8 cellular contexts compared by ENCODE assay signal in genomic region chr19:4732680-4733114, GRCh38. TPM values are rescaled to one million over a fixed set of nuclear protein-coding genes. Genes with fewer than 3 reads are reported as not detected.
DNase-seq lines count a peak whose midpoint lies in the region; ATAC-seq and TF ChIP-seq lines count a peak whose summit lies in the region.

No MANE protein-coding gene starts in this region.

- intact Hi-C loops in ovary (cut with DNase I), result loop anchor here (5.0 kb wide), 2 partner anchors 55 to 60 kb away; partner anchors contain the start of gene FEM1A (in 2 of the 4)

- H3K36me3 ChIP-seq in Peyer's patch, result no peaks in the 10 kb centered on the region
- H3K36me3 ChIP-seq in gastroesophageal sphincter, result no peaks in the 10 kb centered on the region
- H3K36me3 ChIP-seq in ovary, result no peaks in the 10 kb centered on the region

- no peaks in the 10 kb centered on the region for H3K9me3 ChIP-seq in Peyer's patch
- H3K9me3 ChIP-seq in gastroesophageal sphincter, result no peaks in the 10 kb centered on the region
- no peaks in the 10 kb centered on the region for H3K9me3 ChIP-seq in ovary

- TF ChIP-seq CTCF in Peyer's patch (IDR thresholded peaks at IDR 0.05) (peak in 5 of 6 experiments; percentile 46 to 72 (median 66)), gastroesophageal sphincter (IDR thresholded peaks at IDR 0.05) (peak in 3 of 4 experiments; percentile 58 to 83 (median 63)), ovary (IDR thresholded peaks at IDR 0.05) (peak; percentile 31 to 62 (median 57))

- 0 to 20% methylated on average over 3 to 6 of the region's 8 CpGs for WGBS in gastroesophageal sphincter (ENCODE audit: low coverage in 1 of 2), 2 donors
- 9 to 16% (median 11%) methylated on average over 8 of the region's 8 CpGs for WGBS in ovary, 3 donors

- H3K27ac ChIP-seq in Peyer's patch (no peak overlapping the region), gastroesophageal sphincter (no peak overlapping the region), ovary (no peak overlapping the region)

- H3K27me3 ChIP-seq in Peyer's patch, result no peaks in the 10 kb centered on the region
- H3K27me3 ChIP-seq in gastroesophageal sphincter, result peaks cover 20% of the 10 kb centered on the region
- H3K27me3 ChIP-seq in ovary, result no peaks in the 10 kb centered on the region

- TF ChIP-seq POLR2A in Peyer's patch (IDR thresholded peaks at IDR 0.05), result no peak
- TF ChIP-seq POLR2A in gastroesophageal sphincter (IDR thresholded peaks at IDR 0.05), result no peak
- TF ChIP-seq POLR2A in ovary (IDR thresholded peaks at IDR 0.05), result no peak

- no peak overlapping the region for H3K4me3 ChIP-seq in Peyer's patch
- no peak overlapping the region for H3K4me3 ChIP-seq in gastroesophageal sphincter
- H3K4me3 ChIP-seq in ovary, result no peak overlapping the region

- ATAC-seq in gastroesophageal sphincter (peak; percentile 89), HG03139 (IDR thresholded peaks at IDR 0.05; ENCODE audit: unreplicated experiment) (no peak), GM19467 (IDR thresholded peaks at IDR 0.05; ENCODE audit: unreplicated experiment) (no peak)

- H3K4me1 ChIP-seq in Peyer's patch, result peaks cover 0 to 9% (median 0%) of the 10 kb centered on the region in 4 donors
- H3K4me1 ChIP-seq in gastroesophageal sphincter, result peaks cover 0 to 11% (median 0%) of the 10 kb centered on the region in 3 donors
- peaks cover 2% of the 10 kb centered on the region for H3K4me1 ChIP-seq in ovary (ENCODE audit: insufficient read depth)

- DNase-seq in DMS53 (lab: John Stamatoyannopoulos, UW) (peak; percentile 84), LoVo (ENCODE audit: low spot score) (peak; percentile 71), Peyer's patch (peak; percentile 43 to 69 (median 58)), ovary (peak in 1 of 5 donors; percentile 59)
- peak; percentile 21 for DNase-seq in activated T-helper 9 cell treated with anti-CD3 and anti-CD28 coated beads, Interleukin-2, amount 50 U/mL, for 16 hours (ENCODE audit: low read depth)

- TF ChIP-seq EP300 in gastroesophageal sphincter (IDR thresholded peaks at IDR 0.05) (no peak), ovary (IDR thresholded peaks at IDR 0.05) (no peak)

RNA-seq across cellular contexts. Expression of gene DPP9, which starts 9.1 kb away (rescaled TPM):
- total RNA-seq in Peyer's patch (100 to 1,000 TPM; 102 to 279 (median 168) TPM), gastroesophageal sphincter (10 to 100 TPM; 35.0 to 82.1 (median 42.0) TPM), ovary (10 to 100 TPM; 26.9 to 69.5 (median 44.3) TPM)
- polyA plus RNA-seq in ovary, result 10 to 100 TPM; 14.4 to 29.3 TPM

RNA-seq across cellular contexts. Expression of gene FEM1A, which starts 58.8 kb away (rescaled TPM):
- total RNA-seq in Peyer's patch (10 to 100 TPM; 12.8 to 14.9 (median 14.0) TPM), gastroesophageal sphincter (10 to 100 TPM; 14.1 to 23.9 (median 15.3) TPM), ovary (10 to 100 TPM in 2 of 7 donors, 1 to 10 TPM in 5; 7.4 to 11.4 (median 9.1) TPM)
- 1 to 10 TPM; 3.6 to 4.4 TPM for polyA plus RNA-seq in ovary
